8 cellular contexts compared by ENCODE assay signal in genomic region chr15:100671858-100672543, GRCh38.
DNase-seq lines count a peak whose midpoint lies in the region; TF ChIP-seq lines count a peak whose summit lies in the region.

No MANE protein-coding gene starts in this region.

- intact Hi-C loops in adrenal gland (cut with DNase I): no loop called here
- intact Hi-C loops in activated T-helper 1 cell treated with anti-CD3 and anti-CD28 coated beads, Interleukin-12 subunit alpha, Interleukin-12 subunit beta, Interleukin-2, Interleukin-4 antibody, amounts not matched to agents 30 ng/mL and 10 ng/mL and 1 ng/mL, durations not matched to agents 14 hours and 24 hours and 36 hours (cut with micrococcal nuclease): no loop called here

- no peaks in the 10 kb centered on the region for H3K4me1 ChIP-seq in adrenal gland (replicated peaks in 1 of 2)

- H3K4me3 ChIP-seq in adrenal gland: no peak overlapping the region
- no peak overlapping the region for H3K4me3 ChIP-seq in kidney epithelial cell (ENCODE audit: low read depth, low read length)

- peaks cover 6% of the 10 kb centered on the region for H3K27me3 Mint-ChIP-seq in activated T-helper 1 cell treated with anti-CD3 and anti-CD28 coated beads, Interleukin-12 subunit alpha, Interleukin-12 subunit beta, Interleukin-2, Interleukin-4 antibody, amounts not matched to agents 30 ng/mL and 10 ng/mL and 1 ng/mL, durations not matched to agents 14 hours and 24 hours and 36 hours (ENCODE audit: insufficient read depth)

- no peak for TF ChIP-seq POLR2A in adrenal gland (IDR thresholded peaks at IDR 0.05)

- no peak overlapping the region for H3K4me3 Mint-ChIP-seq in activated T-helper 1 cell treated with anti-CD3 and anti-CD28 coated beads, Interleukin-12 subunit alpha, Interleukin-12 subunit beta, Interleukin-2, Interleukin-4 antibody, amounts not matched to agents 30 ng/mL and 10 ng/mL and 1 ng/mL, durations not matched to agents 14 hours and 24 hours and 36 hours

- no peak overlapping the region for H3K27ac Mint-ChIP-seq in activated T-helper 1 cell treated with anti-CD3 and anti-CD28 coated beads, Interleukin-12 subunit alpha, Interleukin-12 subunit beta, Interleukin-2, Interleukin-4 antibody, amounts not matched to agents 30 ng/mL and 10 ng/mL and 1 ng/mL, durations not matched to agents 14 hours and 24 hours and 36 hours

- no peak overlapping the region for H3K27ac ChIP-seq in adrenal gland

- H3K4me1 Mint-ChIP-seq in activated T-helper 1 cell treated with anti-CD3 and anti-CD28 coated beads, Interleukin-12 subunit alpha, Interleukin-12 subunit beta, Interleukin-2, Interleukin-4 antibody, amounts not matched to agents 30 ng/mL and 10 ng/mL and 1 ng/mL, durations not matched to agents 14 hours and 24 hours and 36 hours (ENCODE audit: low read depth): no peaks in the 10 kb centered on the region

- H3K27me3 ChIP-seq in adrenal gland (no peaks in the 10 kb centered on the region), kidney epithelial cell (ENCODE audit: control insufficient read depth, insufficient read depth, low read length) (no peaks in the 10 kb centered on the region)

- no peaks in the 10 kb centered on the region for H3K36me3 Mint-ChIP-seq in activated T-helper 1 cell treated with anti-CD3 and anti-CD28 coated beads, Interleukin-12 subunit alpha, Interleukin-12 subunit beta, Interleukin-2, Interleukin-4 antibody, amounts not matched to agents 30 ng/mL and 10 ng/mL and 1 ng/mL, durations not matched to agents 14 hours and 24 hours and 36 hours (ENCODE audit: low read depth)

- H3K36me3 ChIP-seq in adrenal gland (replicated peaks in 1 of 2) (no peaks in the 10 kb centered on the region), kidney epithelial cell (ENCODE audit: control insufficient read depth, insufficient read depth, low read length) (no peaks in the 10 kb centered on the region)

- WGBS in adrenal gland, 4 donors: 51 to 65% (median 61%) methylated on average over 13 of the region's 13 CpGs

- TF ChIP-seq CTCF in adrenal gland (IDR thresholded peaks at IDR 0.05) (peak; percentile 18 to 60 (median 52)), kidney epithelial cell (IDR thresholded peaks at IDR 0.05; ENCODE audit: insufficient read depth, low read length, poor library complexity, severe bottlenecking) (peak; percentile 63)

- no peaks in the 10 kb centered on the region for H3K9me3 Mint-ChIP-seq in activated T-helper 1 cell treated with anti-CD3 and anti-CD28 coated beads, Interleukin-12 subunit alpha, Interleukin-12 subunit beta, Interleukin-2, Interleukin-4 antibody, amounts not matched to agents 30 ng/mL and 10 ng/mL and 1 ng/mL, durations not matched to agents 14 hours and 24 hours and 36 hours

- DNase-seq in AG08396 (ENCODE audit: low spot score): peak; percentile 72
- DNase-seq in HT1080 (ENCODE audit: low read depth): peak; percentile 59
- peak in 3 of 7 donors; percentile 16 to 48 (median 33) for DNase-seq in adrenal gland
- DNase-seq in kidney epithelial cell (ENCODE audit: low read depth): no peak
- no peak for DNase-seq in activated CD8-positive, alpha-beta memory T cell treated with anti-CD3 and anti-CD28 coated beads, Interleukin-2, amount 50 U/mL, for 4 hours
- no peak for DNase-seq in activated CD8-positive, alpha-beta memory T cell treated with anti-CD3 and anti-CD28 coated beads for 24 hours
- DNase-seq in activated T-helper 1 cell treated with anti-CD3 and anti-CD28 coated beads, Interleukin-12 subunit alpha, Interleukin-12 subunit beta, Interleukin-2, Interleukin-4 antibody, amounts not matched to agents 30 ng/mL and 10 ng/mL and 1 ng/mL, durations not matched to agents 14 hours and 24 hours and 36 hours (ENCODE audit: low spot score): no peak
- DNase-seq in ureter (ENCODE audit: low spot score): no peak

- no peaks in the 10 kb centered on the region for H3K9me3 ChIP-seq in adrenal gland (replicated peaks in 1 of 3)

Comparison
In these comparisons a context has a peak if more than half of its experiments do, and no peak if none do; other contexts are left out.
1. DNase-seq: peak in AG08396 (single experiment) and HT1080 (single experiment); none in kidney epithelial cell (single experiment), activated CD8-positive, alpha-beta memory T cell treated with anti-CD3 and anti-CD28 coated beads, Interleukin-2, amount 50 U/mL, for 4 hours (single experiment), activated CD8-positive, alpha-beta memory T cell treated with anti-CD3 and anti-CD28 coated beads for 24 hours (single experiment), activated T-helper 1 cell treated with anti-CD3 and anti-CD28 coated beads, Interleukin-12 subunit alpha, Interleukin-12 subunit beta, Interleukin-2, Interleukin-4 antibody, amounts not matched to agents 30 ng/mL and 10 ng/mL and 1 ng/mL, durations not matched to agents 14 hours and 24 hours and 36 hours (single experiment) and ureter (single experiment).